8 cellular contexts compared by ENCODE assay signal in genomic region chr1:67535474-67535873, GRCh38.
DNase-seq lines count a peak whose midpoint lies in the region; ATAC-seq, FAIRE-seq and TF ChIP-seq lines count a peak whose summit lies in the region.

No MANE protein-coding gene starts in this region.

- no peak overlapping the region for H4K91ac ChIP-seq in trophoblast cell (ENCODE audit: low read depth, low read length)

- CTCF ChIA-PET in OCI-LY7 (lab: Charles Lee; ENCODE audit: unreplicated experiment), result interaction anchor here (4.1 kb wide), 1 partner anchor 225 kb away, joined by 20 read pairs; no protein-coding TSS in a partner anchor
- CTCF ChIA-PET in activated naive CD4-positive, alpha-beta T cell treated with anti-CD3 and anti-CD28 coated beads for 36 hours (lab: Charles Lee), result interaction anchor here (0.6 to 8.5 kb wide), 20 partner anchors 8 to 324 kb away, joined by 3 to 82 read pairs (median 4); no protein-coding TSS in a partner anchor

- H3K79me2 ChIP-seq in OCI-LY7 (ENCODE audit: insufficient read depth, low read depth, low read length), result no peaks in the 10 kb centered on the region
- no peaks in the 10 kb centered on the region for H3K79me2 ChIP-seq in trophoblast cell (ENCODE audit: control insufficient read depth, insufficient read depth, low read length, poor library complexity)

- H3K4me1 Mint-ChIP-seq in activated naive CD4-positive, alpha-beta T cell treated with anti-CD3 and anti-CD28 coated beads for 36 hours (ENCODE audit: low read depth), result no peaks in the 10 kb centered on the region
- H3K4me1 Mint-ChIP-seq in glutamatergic neuron (ENCODE audit: low read depth, unreplicated experiment), result peaks cover 9% of the 10 kb centered on the region

- no peaks in the 10 kb centered on the region for H3K36me3 Mint-ChIP-seq in activated naive CD4-positive, alpha-beta T cell treated with anti-CD3 and anti-CD28 coated beads for 36 hours (ENCODE audit: low read depth)
- no peaks in the 10 kb centered on the region for H3K36me3 Mint-ChIP-seq in glutamatergic neuron (ENCODE audit: unreplicated experiment)

- intact Hi-C loops in OCI-LY7 (cut with micrococcal nuclease; ENCODE audit: unreplicated experiment), result no loop called here
- intact Hi-C loops in activated naive CD4-positive, alpha-beta T cell treated with anti-CD3 and anti-CD28 coated beads for 36 hours (cut with micrococcal nuclease), result loop anchor here (1.0 kb wide), 3 partner anchors 26 to 225 kb away; partner anchors contain the start of gene GADD45A

- H3K9me3 Mint-ChIP-seq in activated naive CD4-positive, alpha-beta T cell treated with anti-CD3 and anti-CD28 coated beads for 36 hours, result peaks cover 6% of the 10 kb centered on the region
- peaks cover 1% of the 10 kb centered on the region for H3K9me3 Mint-ChIP-seq in glutamatergic neuron (ENCODE audit: unreplicated experiment)

- H3K9me2 ChIP-seq in OCI-LY7 (ENCODE audit: insufficient read depth, low read length), result no peaks in the 10 kb centered on the region

- no peak overlapping the region for H2BK5ac ChIP-seq in trophoblast cell (ENCODE audit: low read depth, low read length, poor library complexity)

- H3K4me3 ChIP-seq in OCI-LY7 (ENCODE audit: low read depth, low read length, poor library complexity, severe bottlenecking) (no peak overlapping the region), trophoblast cell (ENCODE audit: low read depth, low read length) (no peak overlapping the region)

- no peaks in the 10 kb centered on the region for H3K79me1 ChIP-seq in trophoblast cell (ENCODE audit: low read length)

- WGBS in trophoblast cell (ENCODE audit: extremely low coverage, insufficient coverage, insufficient read length), result no CpG with 5 or more reads among the region's 5 CpGs

- no peak overlapping the region for H3K27ac Mint-ChIP-seq in activated naive CD4-positive, alpha-beta T cell treated with anti-CD3 and anti-CD28 coated beads for 36 hours
- peak overlapping the region; percentile 46 for H3K27ac Mint-ChIP-seq in glutamatergic neuron (ENCODE audit: unreplicated experiment)

- H3K4me1 ChIP-seq in OCI-LY7 (ENCODE audit: insufficient read depth, low read length, poor library complexity, severe bottlenecking) (no peaks in the 10 kb centered on the region), trophoblast cell (ENCODE audit: control insufficient read depth in 1 of 2, insufficient read depth in 2 of 2, low read length in 2 of 2) (no peaks in the 10 kb centered on the region)

- H3K9ac ChIP-seq in trophoblast cell (ENCODE audit: low read length), result no peak overlapping the region

- H2BK120ac ChIP-seq in trophoblast cell (ENCODE audit: insufficient read depth, low read length, poor library complexity), result no peak overlapping the region

- H3K27me3 Mint-ChIP-seq in activated naive CD4-positive, alpha-beta T cell treated with anti-CD3 and anti-CD28 coated beads for 36 hours (ENCODE audit: low read depth), result peaks cover 4% of the 10 kb centered on the region
- H3K27me3 Mint-ChIP-seq in glutamatergic neuron (ENCODE audit: unreplicated experiment), result peaks cover 3% of the 10 kb centered on the region

- ATAC-seq in GM19455 (IDR thresholded peaks at IDR 0.05; ENCODE audit: unreplicated experiment) (peak; percentile 64), HG03565 (IDR thresholded peaks at IDR 0.05; ENCODE audit: unreplicated experiment) (peak; percentile 80)

- H3K4me2 ChIP-seq in OCI-LY7 (ENCODE audit: low read length) (no peak overlapping the region), trophoblast cell (ENCODE audit: low read length) (no peak overlapping the region)

- H2AFZ ChIP-seq in OCI-LY7 (ENCODE audit: low read length) (no peak overlapping the region), trophoblast cell (ENCODE audit: insufficient read depth, low read length, poor library complexity) (no peak overlapping the region)

- H3K36me3 ChIP-seq in OCI-LY7 (ENCODE audit: insufficient read depth, low read length), result no peaks in the 10 kb centered on the region
- no peaks in the 10 kb centered on the region for H3K36me3 ChIP-seq in trophoblast cell (ENCODE audit: control insufficient read depth in 1 of 2, insufficient read depth in 2 of 2, low read length in 2 of 2)

- BruUV-seq in OCI-LY7 (replicated peaks; lab: Mats Ljungman, UMichigan), result no TSS peak

- no peaks in the 10 kb centered on the region for H4K20me1 ChIP-seq in OCI-LY7 (ENCODE audit: insufficient read depth, low read length)

- no peaks in the 10 kb centered on the region for H3K9me3 ChIP-seq in OCI-LY7 (ENCODE audit: low read length)
- H3K9me3 ChIP-seq in trophoblast cell (ENCODE audit: insufficient read depth, low read depth, low read length), result no peaks in the 10 kb centered on the region

- H3K27me3 ChIP-seq in trophoblast cell (ENCODE audit: insufficient read depth, low read length), result no peaks in the 10 kb centered on the region

- no peak for DNase-seq in D721Med (ENCODE audit: insufficient read length, low spot score)
- peak; percentile 62 for DNase-seq in OCI-LY7 (ENCODE audit: low spot score)
- DNase-seq in activated naive CD4-positive, alpha-beta T cell treated with anti-CD3 and anti-CD28 coated beads for 36 hours, result peak; percentile 81
- DNase-seq in glutamatergic neuron, result peak; percentile 84
- DNase-seq in trophoblast cell, result peak; percentile 62 to 92
- no peak for DNase-seq in NCI-H1105 (lab: John Stamatoyannopoulos, UW)

- H4K8ac ChIP-seq in trophoblast cell (ENCODE audit: low read depth, low read length), result no peak overlapping the region

- H3K4me3 Mint-ChIP-seq in activated naive CD4-positive, alpha-beta T cell treated with anti-CD3 and anti-CD28 coated beads for 36 hours, result no peak overlapping the region
- H3K4me3 Mint-ChIP-seq in glutamatergic neuron (ENCODE audit: unreplicated experiment), result no peak overlapping the region

- H3K14ac ChIP-seq in trophoblast cell (ENCODE audit: low read length), result no peak overlapping the region

- no peak overlapping the region for H3K27ac ChIP-seq in OCI-LY7 (ENCODE audit: low read depth, low read length, poor library complexity, severe bottlenecking)
- no peak overlapping the region for H3K27ac ChIP-seq in trophoblast cell (ENCODE audit: low read depth, low read length)

- FAIRE-seq in D721Med (lab: Jason Lieb, UNC), result no peak

- POLR2A ChIA-PET in OCI-LY7 (lab: Charles Lee), result interaction anchor here (0.6 kb wide), 2 partner anchors 72 to 231 kb away, joined by 3 read pairs; no protein-coding TSS in a partner anchor

- no peak overlapping the region for H3K23ac ChIP-seq in trophoblast cell (ENCODE audit: low read length)

- no peak overlapping the region for H2AK5ac ChIP-seq in trophoblast cell (ENCODE audit: low read length)

- TF ChIP-seq CTCF in D721Med (IDR thresholded peaks at IDR 0.05; ENCODE audit: insufficient read depth, missing control alignments) (peak; percentile 60), OCI-LY7 (conservative IDR thresholded peaks at IDR 0.05; ENCODE audit: low read length) (peak; percentile 94), glutamatergic neuron (IDR thresholded peaks at IDR 0.05; ENCODE audit: partially characterized antibody, unreplicated experiment) (peak; percentile 87)

- no peak overlapping the region for H3K18ac ChIP-seq in trophoblast cell (ENCODE audit: low read length)

- no peak overlapping the region for H2BK12ac ChIP-seq in trophoblast cell (ENCODE audit: low read length)

- no peak overlapping the region for H3K4ac ChIP-seq in trophoblast cell (ENCODE audit: low read depth, low read length)

- no peak overlapping the region for H4K12ac ChIP-seq in trophoblast cell (ENCODE audit: low read depth, low read length)

Comparison
In these comparisons a context has a peak if more than half of its experiments do, and no peak if none do; other contexts are left out.
1. DNase-seq: peak in OCI-LY7 (single experiment), activated naive CD4-positive, alpha-beta T cell treated with anti-CD3 and anti-CD28 coated beads for 36 hours (single experiment), glutamatergic neuron (single experiment) and trophoblast cell (2 of 2); none in D721Med (single experiment) and NCI-H1105 (single experiment).
2. Peak in every context shown above with its lines, with median percentiles within 50 percentile points of each other: CTCF ChIP-seq.